13 cellular contexts compared by ENCODE assay signal in the genomic region with DNA sequence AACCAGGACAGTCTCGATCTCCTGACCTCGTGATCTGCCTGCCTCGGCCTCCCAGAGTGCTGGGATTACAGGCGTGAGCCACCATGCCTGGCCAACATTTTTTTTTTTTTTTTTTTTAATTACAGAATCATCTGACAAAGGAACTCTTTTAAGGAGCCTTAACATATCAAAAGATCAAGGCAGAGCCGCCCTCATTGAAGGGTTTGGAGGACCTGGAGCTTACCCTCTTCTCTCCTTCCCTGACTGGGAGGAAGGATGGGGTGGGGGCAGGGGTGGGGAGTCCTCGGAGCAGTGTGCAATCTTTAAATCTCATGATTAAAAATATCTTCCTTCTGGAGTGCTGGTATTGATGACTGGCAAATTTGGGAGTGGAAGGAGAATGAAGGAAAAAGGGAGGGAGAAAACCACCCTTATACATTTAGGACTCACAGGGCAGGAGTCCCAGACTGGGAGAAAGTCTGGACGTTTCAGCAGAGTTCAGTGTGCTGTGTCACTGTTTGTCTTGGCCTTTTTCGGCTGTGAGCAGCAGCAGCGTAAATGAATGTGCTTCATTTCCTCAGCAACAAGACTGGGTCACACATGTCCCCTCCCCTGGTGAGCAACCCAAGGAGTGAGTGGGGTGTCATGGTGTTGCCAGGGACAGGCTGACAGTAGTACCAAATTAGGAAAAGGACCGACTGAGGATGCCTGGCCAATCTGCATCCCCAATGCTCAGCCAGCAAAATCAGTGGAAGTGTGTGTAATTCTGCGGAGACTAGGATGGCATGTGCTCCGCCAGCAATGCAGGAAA.
DNase-seq lines count a peak whose midpoint lies in the region; ATAC-seq and TF ChIP-seq lines count a peak whose summit lies in the region.
"Had no signal": no experiment of that assay in that cellular context is flagged by ENCODE, and none has a peak within 500 bp of the region (broad histone marks: within the 10 kb centered on the region; RNA-seq: fewer than 3 reads in every experiment).

No MANE protein-coding gene starts in this region.

- peak overlapping the region; percentile 41 for H3K27ac Mint-ChIP-seq in endothelial cell (ENCODE audit: unreplicated experiment)
- H3K27ac Mint-ChIP-seq: activated naive CD8-positive, alpha-beta T cell treated with anti-CD3 and anti-CD28 coated beads, Interleukin-2, amount 10 ng/mL, durations not matched to agents 7 days and 5 days; natural killer cell treated with Interleukin-12 subunit alpha and Interleukin-12 subunit beta and Interleukin-15 and Interleukin-18, amount 100 ng/mL, for 72 hours had no signal

- no peak for DNase-seq in Right ventricle myocardium superior
- no peak for DNase-seq in left ventricle myocardium inferior
- no peak for DNase-seq in endothelial cell (ENCODE audit: low spot score)
- no peak for DNase-seq in globus pallidus (ENCODE audit: low spot score)
- DNase-seq in NAMALWA (ENCODE audit: low spot score), result no peak
- DNase-seq: 8988T; activated naive CD8-positive, alpha-beta T cell treated with anti-CD3 and anti-CD28 coated beads, Interleukin-2, amount 10 ng/mL, durations not matched to agents 7 days and 5 days; effector CD8-positive, alpha-beta T cell; NCI-H2029 had no signal

- TF ChIP-seq CTCF in left ventricle myocardium inferior (IDR thresholded peaks at IDR 0.05; ENCODE audit: borderline replicate concordance) (no peak), endothelial cell (IDR thresholded peaks at IDR 0.05; ENCODE audit: unreplicated experiment) (no peak)

- H3K4me3 ChIP-seq in left ventricle myocardium inferior (no peak overlapping the region), muscle layer of duodenum (ENCODE audit: low read depth in 1 of 2, low read length in 2 of 2) (no peak overlapping the region)

- H3K36me3 Mint-ChIP-seq in endothelial cell (ENCODE audit: low read depth, unreplicated experiment), result no peaks in the 10 kb centered on the region
- H3K36me3 Mint-ChIP-seq: activated naive CD8-positive, alpha-beta T cell treated with anti-CD3 and anti-CD28 coated beads, Interleukin-2, amount 10 ng/mL, durations not matched to agents 7 days and 5 days; natural killer cell treated with Interleukin-12 subunit alpha and Interleukin-12 subunit beta and Interleukin-15 and Interleukin-18, amount 100 ng/mL, for 72 hours had no signal

- H3K4me1 Mint-ChIP-seq in endothelial cell (ENCODE audit: unreplicated experiment), result peaks cover 7% of the 10 kb centered on the region
- H3K4me1 Mint-ChIP-seq: activated naive CD8-positive, alpha-beta T cell treated with anti-CD3 and anti-CD28 coated beads, Interleukin-2, amount 10 ng/mL, durations not matched to agents 7 days and 5 days had no signal

- no peak overlapping the region for H3K4me3 Mint-ChIP-seq in endothelial cell (ENCODE audit: unreplicated experiment)
- H3K4me3 Mint-ChIP-seq: activated naive CD8-positive, alpha-beta T cell treated with anti-CD3 and anti-CD28 coated beads, Interleukin-2, amount 10 ng/mL, durations not matched to agents 7 days and 5 days; natural killer cell treated with Interleukin-12 subunit alpha and Interleukin-12 subunit beta and Interleukin-15 and Interleukin-18, amount 100 ng/mL, for 72 hours had no signal

- H3K27me3 ChIP-seq in left ventricle myocardium inferior (ENCODE audit: low read depth), result no peaks in the 10 kb centered on the region
- no peaks in the 10 kb centered on the region for H3K27me3 ChIP-seq in muscle layer of duodenum (ENCODE audit: low read depth, low read length)

- no peak overlapping the region for H3K27ac ChIP-seq in left ventricle myocardium inferior (replicated peaks)
- peak overlapping the region; percentile 28 for H3K27ac ChIP-seq in muscle layer of duodenum (ENCODE audit: low read length)

- no peaks in the 10 kb centered on the region for H3K27me3 Mint-ChIP-seq in endothelial cell (ENCODE audit: unreplicated experiment)
- H3K27me3 Mint-ChIP-seq: activated naive CD8-positive, alpha-beta T cell treated with anti-CD3 and anti-CD28 coated beads, Interleukin-2, amount 10 ng/mL, durations not matched to agents 7 days and 5 days had no signal

- no peaks in the 10 kb centered on the region for H3K9me3 Mint-ChIP-seq in endothelial cell (ENCODE audit: unreplicated experiment)
- H3K9me3 Mint-ChIP-seq: activated naive CD8-positive, alpha-beta T cell treated with anti-CD3 and anti-CD28 coated beads, Interleukin-2, amount 10 ng/mL, durations not matched to agents 7 days and 5 days; natural killer cell treated with Interleukin-12 subunit alpha and Interleukin-12 subunit beta and Interleukin-15 and Interleukin-18, amount 100 ng/mL, for 72 hours had no signal

- no peaks in the 10 kb centered on the region for H3K4me1 ChIP-seq in left ventricle myocardium inferior
- peaks cover 0 to 8% of the 10 kb centered on the region in 2 donors for H3K4me1 ChIP-seq in muscle layer of duodenum (ENCODE audit: control insufficient read depth in 1 of 2, insufficient read depth in 2 of 2, low read length in 2 of 2)

- ATAC-seq in Right ventricle myocardium superior (ENCODE audit: poor library complexity), result peak; percentile 60
- ATAC-seq in HG03520 (IDR thresholded peaks at IDR 0.05; ENCODE audit: unreplicated experiment), result no peak
- ATAC-seq in HG03342 (IDR thresholded peaks at IDR 0.05; ENCODE audit: unreplicated experiment), result no peak
- ATAC-seq: natural killer cell treated with Interleukin-12 subunit alpha and Interleukin-12 subunit beta and Interleukin-15 and Interleukin-18, amount 100 ng/mL, for 72 hours had no signal

- intact Hi-C loops in Right ventricle myocardium superior (cut with DNase I) (no loop called here), left ventricle myocardium inferior (cut with micrococcal nuclease) (no loop called here)

- H3K36me3 ChIP-seq in left ventricle myocardium inferior (no peaks in the 10 kb centered on the region), muscle layer of duodenum (ENCODE audit: control insufficient read depth in 1 of 2, insufficient read depth in 2 of 2, low read length in 2 of 2) (no peaks in the 10 kb centered on the region)

- H3K9me3 ChIP-seq in left ventricle myocardium inferior (replicated peaks) (no peaks in the 10 kb centered on the region), muscle layer of duodenum (ENCODE audit: control insufficient read depth in 1 of 2, low read length in 2 of 2) (no peaks in the 10 kb centered on the region)
